11 cellular contexts compared by ENCODE assay signal in genomic region chr2:72154386-72154785, GRCh38. TPM values are rescaled to one million over a fixed set of nuclear protein-coding genes. Genes with fewer than 3 reads are reported as not detected.
"Had no signal": no experiment of that assay in that cellular context is flagged by ENCODE, and none has a peak within 500 bp of the region (broad histone marks: within the 10 kb centered on the region; RNA-seq: fewer than 3 reads in every experiment).

No MANE protein-coding gene starts in this region.

- ATAC-seq: heart left ventricle; stimulated activated naive CD8-positive, alpha-beta T cell treated with anti-CD3 and anti-CD28 coated beads, Interleukin-15, Interleukin-2, amounts not matched to agents 100 U/mL and 50 U/mL, for 24 hours had no signal

- H3K9me3 ChIP-seq: heart left ventricle, sigmoid colon, testis, uterus had no signal

- H3K27me3 ChIP-seq: testis had no signal

- DNase-seq: activated naive CD4-positive, alpha-beta T cell treated with anti-CD3 and anti-CD28 coated beads for 36 hours; heart left ventricle; midbrain; nucleus accumbens; sigmoid colon; stimulated activated CD4-positive, alpha-beta T cell treated with anti-CD3 and anti-CD28 coated beads, Interleukin-12 subunit alpha, Interleukin-12 subunit beta, amount 100 ng/mL, for 4 hours; stimulated activated naive CD8-positive, alpha-beta T cell treated with anti-CD3 and anti-CD28 coated beads, Interleukin-15, Interleukin-2, amounts not matched to agents 100 U/mL and 50 U/mL, for 24 hours; T-helper 2 cell; testis; uterus had no signal

- H3K4me3 ChIP-seq: cardiac muscle cell, heart left ventricle, sigmoid colon, testis, uterus had no signal

- H3K36me3 ChIP-seq: cardiac muscle cell, heart left ventricle, sigmoid colon, uterus had no signal

- H3K27ac ChIP-seq: cardiac muscle cell, heart left ventricle, sigmoid colon, testis, uterus had no signal

RNA-seq across cellular contexts. Expression of gene CYP26B1, which starts 6.7 kb away (rescaled TPM):
- total RNA-seq: activated naive CD4-positive, alpha-beta T cell treated with anti-CD3 and anti-CD28 coated beads for 36 hours had no signal
